ENCODE assay signal across 2 cellular contexts in genomic region chr6:43796910-43797890, GRCh38.
TF ChIP-seq lines count a peak whose summit lies in the region.

No MANE protein-coding gene starts in this region.

TF ChIP-seq in Ishikawa, 13 proteins besides CTCF, POLR2A, EP300 and RAD21 (continued from another document):
- TF ChIP-seq CEBPB (IDR thresholded peaks at IDR 0.05) (no peak), ZBTB7A (IDR thresholded peaks at IDR 0.05; ENCODE audit: low read depth) (no peak), CREB1 (IDR thresholded peaks at IDR 0.05; ENCODE audit: low read depth) (no peak), REST (IDR thresholded peaks at IDR 0.05; ENCODE audit: low read depth) (no peak), TCF12 (IDR thresholded peaks at IDR 0.05; ENCODE audit: low read depth) (no peak)
- TF ChIP-seq, protein P1, sequence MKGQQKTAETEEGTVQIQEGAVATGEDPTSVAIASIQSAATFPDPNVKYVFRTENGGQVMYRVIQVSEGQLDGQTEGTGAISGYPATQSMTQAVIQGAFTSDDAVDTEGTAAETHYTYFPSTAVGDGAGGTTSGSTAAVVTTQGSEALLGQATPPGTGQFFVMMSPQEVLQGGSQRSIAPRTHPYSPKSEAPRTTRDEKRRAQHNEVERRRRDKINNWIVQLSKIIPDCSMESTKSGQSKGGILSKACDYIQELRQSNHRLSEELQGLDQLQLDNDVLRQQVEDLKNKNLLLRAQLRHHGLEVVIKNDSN (IDR thresholded peaks at IDR 0.05): no peak

TF ChIP-seq in H1, 55 proteins besides CTCF, POLR2A, EP300 and RAD21 (continued from another document):
- TF ChIP-seq EGR1 (IDR thresholded peaks at IDR 0.05; ENCODE audit: borderline replicate concordance, low read depth, low read length): no peak
- no peak for TF ChIP-seq ZNF274 (IDR thresholded peaks at IDR 0.05; ENCODE audit: borderline replicate concordance, extremely low read depth, low read length)
- no peak for TF ChIP-seq MAFK (IDR thresholded peaks at IDR 0.05; ENCODE audit: low read depth, low read length)
- no peak for TF ChIP-seq USF2 (IDR thresholded peaks at IDR 0.05; ENCODE audit: low read length)
- TF ChIP-seq GTF2F1 (IDR thresholded peaks at IDR 0.05; ENCODE audit: borderline replicate concordance, low read depth, low read length): no peak
- TF ChIP-seq CHD1 (IDR thresholded peaks at IDR 0.05; ENCODE audit: low read depth, low read length): no peak
- TF ChIP-seq CBX8 (IDR thresholded peaks at IDR 0.05; ENCODE audit: borderline replicate concordance, low read depth, low read length): no peak
- no peak for TF ChIP-seq CEBPB (IDR thresholded peaks at IDR 0.05; ENCODE audit: low read depth, low read length)
- no peak for TF ChIP-seq SIN3A (conservative IDR thresholded peaks at IDR 0.05 in 1 of 2, IDR thresholded peaks at IDR 0.05 in 1 of 2; ENCODE audit: low read depth in 1 of 2, low read length in 2 of 2)
- TF ChIP-seq, protein P2, sequence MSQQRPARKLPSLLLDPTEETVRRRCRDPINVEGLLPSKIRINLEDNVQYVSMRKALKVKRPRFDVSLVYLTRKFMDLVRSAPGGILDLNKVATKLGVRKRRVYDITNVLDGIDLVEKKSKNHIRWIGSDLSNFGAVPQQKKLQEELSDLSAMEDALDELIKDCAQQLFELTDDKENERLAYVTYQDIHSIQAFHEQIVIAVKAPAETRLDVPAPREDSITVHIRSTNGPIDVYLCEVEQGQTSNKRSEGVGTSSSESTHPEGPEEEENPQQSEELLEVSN (IDR thresholded peaks at IDR 0.05): no peak
- no peak for TF ChIP-seq GABPA (IDR thresholded peaks at IDR 0.05; ENCODE audit: borderline replicate concordance, insufficient read depth, low read length)
